In genomic region chr17:81860756-81861568, GRCh38 we compare ENCODE assay signal across 1 cellular context.
TF ChIP-seq lines count a peak whose summit lies in the region.

No MANE protein-coding gene starts in this region.

TF ChIP-seq in GM12878, 131 proteins besides CTCF, POLR2A, EP300 and RAD21 (continued from another document and continues in another):
- TF ChIP-seq IKZF2 (IDR thresholded peaks at IDR 0.05) (peak; percentile 71 to 72), IKZF1 (conservative IDR thresholded peaks at IDR 0.05) (peak; percentile 100), DPF2 (IDR thresholded peaks at IDR 0.05) (peak; percentile 40; the same call in 1 of the 2 replicates), RELA (IDR thresholded peaks at IDR 0.05; ENCODE audit: borderline replicate concordance, partially characterized antibody) (peak; percentile 25), PRDM15 (CRISPR knock-in tag; IDR thresholded peaks at IDR 0.05) (no peak), E2F4 (IDR thresholded peaks at IDR 0.05; ENCODE audit: low read depth, low read length) (peak; percentile 37; the same call in 1 of the 2 replicates), BCL3 (IDR thresholded peaks at IDR 0.05; ENCODE audit: borderline replicate concordance, insufficient read depth, low read depth, low read length, poor library complexity, severe bottlenecking) (peak; percentile 55), ASH2L (IDR thresholded peaks at IDR 0.05; ENCODE audit: borderline replicate concordance, low read depth) (no peak; the same call in 1 of the 2 replicates), E2F8 (IDR thresholded peaks at IDR 0.05; ENCODE audit: low read depth, partially characterized antibody) (peak; percentile 74), KAT2A (conservative IDR thresholded peaks at IDR 0.05; ENCODE audit: control insufficient read depth, low read depth, low read length) (no peak), E4F1 (IDR thresholded peaks at IDR 0.05; ENCODE audit: borderline replicate concordance, partially characterized antibody) (peak; percentile 85), CREM (IDR thresholded peaks at IDR 0.05; ENCODE audit: low read depth) (peak; percentile 93), SIN3A (IDR thresholded peaks at IDR 0.05; ENCODE audit: low read depth, low read length) (no peak; the same call in 1 of the 2 replicates), ZBTB11 (CRISPR knock-in tag; IDR thresholded peaks at IDR 0.05) (no peak), HSF1 (IDR thresholded peaks at IDR 0.05; ENCODE audit: low read depth, low read length) (no peak), KDM1A (IDR thresholded peaks at IDR 0.05; ENCODE audit: borderline replicate concordance) (no peak), BRCA1 (IDR thresholded peaks at IDR 0.05; ENCODE audit: low read depth, low read length) (no peak), SREBF1 (IDR thresholded peaks at IDR 0.05; ENCODE audit: low read length) (no peak), IRF5 (IDR thresholded peaks at IDR 0.05; ENCODE audit: borderline replicate concordance) (no peak), GATAD2B (conservative IDR thresholded peaks at IDR 0.05; ENCODE audit: low read depth) (peak; percentile 85), RFX5 (IDR thresholded peaks at IDR 0.05; ENCODE audit: low read depth, low read length) (peak; percentile 89), MYB (IDR thresholded peaks at IDR 0.05; ENCODE audit: borderline replicate concordance, low read depth, low read length) (no peak), ATF2 (IDR thresholded peaks at IDR 0.05; ENCODE audit: low read length) (no peak; the same call in 1 of the 2 replicates), PAX8 (IDR thresholded peaks at IDR 0.05) (no peak), ZBED1 (IDR thresholded peaks at IDR 0.05; ENCODE audit: borderline replicate concordance) (0 out of 2 replicates have a peak, but pooled peaks have one; percentile 25), BCL11A (IDR thresholded peaks at IDR 0.05; ENCODE audit: low read depth, low read length) (no peak), TCF7 (IDR thresholded peaks at IDR 0.05; ENCODE audit: borderline replicate concordance) (no peak), TCF3 (IDR thresholded peaks at IDR 0.05; ENCODE audit: borderline replicate concordance, insufficient read depth, low read depth, low read length) (peak; percentile 80; the same call in 1 of the 2 replicates), PML (IDR thresholded peaks at IDR 0.05; ENCODE audit: low read length) (no peak), BMI1 (IDR thresholded peaks at IDR 0.05; ENCODE audit: borderline replicate concordance) (no peak)
